8 cellular contexts compared by ENCODE assay signal in genomic region chr12:49061916-49062315, GRCh38. TPM values are rescaled to one million over a fixed set of nuclear protein-coding genes. Genes with fewer than 3 reads are reported as not detected.
DNase-seq lines count a peak whose midpoint lies in the region; ATAC-seq, FAIRE-seq and TF ChIP-seq lines count a peak whose summit lies in the region.
"Not testable (repeated sequence)": the region's sequence is repeated elsewhere in the genome, so short reads cannot be mapped to it uniquely, and the experiment has no call there.

No MANE protein-coding gene starts in this region.

- H3K9me3 ChIP-seq in A549; OCI-LY1 (ENCODE audit: low read length); naive thymus-derived CD4-positive, alpha-beta T cell (ENCODE audit: control insufficient read depth in 2 of 3, low read length in 3 of 3); skeletal muscle tissue (ENCODE audit: control insufficient read depth in 3 of 3, low read length in 3 of 3): not testable (repeated sequence)

- CTCF ChIA-PET in A549 (lab: Yijun Ruan, JAX), result interaction anchor here (2.0 to 7.8 kb wide), 6 partner anchors 10 to 69 kb away, joined by 6 to 166 read pairs (median 54); partner anchors contain the start of genes DHH and TUBA1B
- CTCF ChIA-PET in activated naive CD4-positive, alpha-beta T cell treated with anti-CD3 and anti-CD28 coated beads, Interleukin-2, amount 10 ng/mL, durations not matched to agents 7 days and 5 days (lab: Charles Lee), result interaction anchor here (12.3 kb wide), 1 partner anchor 23 kb away, joined by 162 read pairs; no protein-coding TSS in a partner anchor
- CTCF ChIA-PET in naive thymus-derived CD4-positive, alpha-beta T cell (lab: Charles Lee), result interaction anchor here (5.1 to 6.6 kb wide), 2 partner anchors 25 to 31 kb away, joined by 48 to 55 read pairs; partner anchors contain the start of gene DHH

- not testable (repeated sequence) for H3K36me3 Mint-ChIP-seq in GM23338 (ENCODE audit: low read depth); naive thymus-derived CD4-positive, alpha-beta T cell
- peaks cover 24% of the 10 kb centered on the region for H3K36me3 Mint-ChIP-seq in activated CD4-positive, alpha-beta T cell treated with anti-CD3 and anti-CD28 coated beads, Interleukin-2, amount 10 ng/mL, durations not matched to agents 24 days and 14 days (ENCODE audit: low read depth)
- H3K36me3 Mint-ChIP-seq in activated naive CD4-positive, alpha-beta T cell treated with anti-CD3 and anti-CD28 coated beads, Interleukin-2, amount 10 ng/mL, durations not matched to agents 7 days and 5 days, result peaks cover 17% of the 10 kb centered on the region
- peaks cover 29% of the 10 kb centered on the region for H3K36me3 Mint-ChIP-seq in effector memory CD8-positive, alpha-beta T cell (ENCODE audit: insufficient read depth)

- H3K27me3 ChIP-seq in GM23338 (ENCODE audit: insufficient read depth); OCI-LY1 (ENCODE audit: insufficient read depth, low read length); naive thymus-derived CD4-positive, alpha-beta T cell (ENCODE audit: control insufficient read depth in 2 of 2, insufficient read depth in 2 of 2, low read length in 2 of 2); skeletal muscle tissue (ENCODE audit: control insufficient read depth in 3 of 3, insufficient read depth in 3 of 3, low read length in 3 of 3): not testable (repeated sequence)

- H3K79me2 ChIP-seq in GM23338 (replicated peaks; ENCODE audit: insufficient read depth) (peaks cover 32% of the 10 kb centered on the region), OCI-LY1 (ENCODE audit: insufficient read depth, low read length) (peaks cover 34% of the 10 kb centered on the region)

- not testable (repeated sequence) for H3K36me3 ChIP-seq in GM23338 (ENCODE audit: insufficient read depth); OCI-LY1 (ENCODE audit: insufficient read depth, low read length); naive thymus-derived CD4-positive, alpha-beta T cell (ENCODE audit: control insufficient read depth in 2 of 3, insufficient read depth in 3 of 3, low read length in 3 of 3); skeletal muscle tissue (ENCODE audit: control insufficient read depth in 3 of 3, insufficient read depth in 3 of 3, low read length in 3 of 3)

- POLR2A ChIA-PET in A549 (lab: Yijun Ruan, JAX), result not testable (repeated sequence)
- POLR2A ChIA-PET in naive thymus-derived CD4-positive, alpha-beta T cell (lab: Charles Lee), result interaction anchor here (1.6 kb wide), 1 partner anchor 26 kb away, joined by 4 read pairs; no protein-coding TSS in a partner anchor

- TF ChIP-seq POLR2A in A549 (IDR thresholded peaks at IDR 0.05; ENCODE audit: low read length), result not testable (repeated sequence)

- H3K4me1 Mint-ChIP-seq in GM23338, result peaks cover 33% of the 10 kb centered on the region
- H3K4me1 Mint-ChIP-seq in activated CD4-positive, alpha-beta T cell treated with anti-CD3 and anti-CD28 coated beads, Interleukin-2, amount 10 ng/mL, durations not matched to agents 24 days and 14 days, result peaks cover 31% of the 10 kb centered on the region
- peaks cover 38% of the 10 kb centered on the region for H3K4me1 Mint-ChIP-seq in activated naive CD4-positive, alpha-beta T cell treated with anti-CD3 and anti-CD28 coated beads, Interleukin-2, amount 10 ng/mL, durations not matched to agents 7 days and 5 days
- peaks cover 37 to 43% of the 10 kb centered on the region in 2 donors for H3K4me1 Mint-ChIP-seq in effector memory CD8-positive, alpha-beta T cell (ENCODE audit: low read depth in 2 of 2)
- H3K4me1 Mint-ChIP-seq in naive thymus-derived CD4-positive, alpha-beta T cell, result peaks cover 29 to 41% (median 37%) of the 10 kb centered on the region in 7 donors

- not testable (repeated sequence) for H2AFZ ChIP-seq in GM23338; OCI-LY1 (ENCODE audit: low read length)

- H3K27ac Mint-ChIP-seq in GM23338; activated CD4-positive, alpha-beta T cell treated with anti-CD3 and anti-CD28 coated beads, Interleukin-2, amount 10 ng/mL, durations not matched to agents 24 days and 14 days; activated naive CD4-positive, alpha-beta T cell treated with anti-CD3 and anti-CD28 coated beads, Interleukin-2, amount 10 ng/mL, durations not matched to agents 7 days and 5 days: not testable (repeated sequence)
- H3K27ac Mint-ChIP-seq in effector memory CD8-positive, alpha-beta T cell, result peak overlapping the region in 1 of 2 donors; percentile 98
- peak overlapping the region in 4 of 9 donors; percentile 29 to 96 (median 34) for H3K27ac Mint-ChIP-seq in naive thymus-derived CD4-positive, alpha-beta T cell

- WGBS in A549 (ENCODE audit: missing lambda C conversion rate), result 92% methylated on average over 17 of the region's 17 CpGs

- TF ChIP-seq CTCF in A549 (IDR thresholded peaks at IDR 0.05); GM23338 (conservative IDR thresholded peaks at IDR 0.05; ENCODE audit: low read depth in 2 of 2); OCI-LY1 (IDR thresholded peaks at IDR 0.05; ENCODE audit: low read length): not testable (repeated sequence)

- not testable (repeated sequence) for H3K9ac ChIP-seq in OCI-LY1 (ENCODE audit: low read length)
- H3K9ac ChIP-seq in skeletal muscle tissue (ENCODE audit: low read depth in 1 of 3, low read length in 3 of 3), result peak overlapping the region in 2 of 3 donors; percentile 87 to 99

- DNase-seq in A549 (ENCODE audit: low read depth in 1 of 2, low spot score in 1 of 2); GM23338 (ENCODE audit: low spot score); activated CD4-positive, alpha-beta T cell treated with anti-CD3 and anti-CD28 coated beads, Interleukin-2, amount 10 ng/mL, durations not matched to agents 24 days and 14 days; activated naive CD4-positive, alpha-beta T cell treated with anti-CD3 and anti-CD28 coated beads, Interleukin-2, amount 10 ng/mL, durations not matched to agents 7 days and 5 days; effector memory CD8-positive, alpha-beta T cell; naive thymus-derived CD4-positive, alpha-beta T cell: not testable (repeated sequence)

- peaks cover 26% of the 10 kb centered on the region for H4K20me1 ChIP-seq in GM23338 (replicated peaks; ENCODE audit: insufficient read depth)
- H4K20me1 ChIP-seq in OCI-LY1 (ENCODE audit: insufficient read depth, low read length), result not testable (repeated sequence)

- not testable (repeated sequence) for H3K9me2 ChIP-seq in GM23338 (ENCODE audit: insufficient read depth); OCI-LY1 (ENCODE audit: low read depth, low read length)

- H3K27ac ChIP-seq in A549, result peak overlapping the region in 1 of 2 experiments; percentile 99; a peak in 2 of 6 replicates
- not testable (repeated sequence) for H3K27ac ChIP-seq in GM23338 (ENCODE audit: low read depth); OCI-LY1 (ENCODE audit: low read depth, low read length, poor library complexity, severe bottlenecking); naive thymus-derived CD4-positive, alpha-beta T cell (ENCODE audit: low read depth, low read length); skeletal muscle tissue (ENCODE audit: low read depth, low read length)

- not testable (repeated sequence) for ATAC-seq in A549; GM23338; effector memory CD8-positive, alpha-beta T cell (replicated peaks); naive thymus-derived CD4-positive, alpha-beta T cell

- H3K4me3 Mint-ChIP-seq in GM23338, result peak overlapping the region; percentile 81; the same call in 2 of the 3 replicates
- H3K4me3 Mint-ChIP-seq in activated CD4-positive, alpha-beta T cell treated with anti-CD3 and anti-CD28 coated beads, Interleukin-2, amount 10 ng/mL, durations not matched to agents 24 days and 14 days, result peak overlapping the region; percentile 87
- peak overlapping the region; percentile 93 for H3K4me3 Mint-ChIP-seq in activated naive CD4-positive, alpha-beta T cell treated with anti-CD3 and anti-CD28 coated beads, Interleukin-2, amount 10 ng/mL, durations not matched to agents 7 days and 5 days
- H3K4me3 Mint-ChIP-seq in effector memory CD8-positive, alpha-beta T cell, result peak overlapping the region; percentile 50 to 93
- peak overlapping the region in 9 of 10 donors; percentile 23 to 97 (median 91) for H3K4me3 Mint-ChIP-seq in naive thymus-derived CD4-positive, alpha-beta T cell

- TF ChIP-seq EP300 in A549 (IDR thresholded peaks at IDR 0.05), result not testable (repeated sequence)

- FAIRE-seq in A549 (lab: Jason Lieb, UNC), result not testable (repeated sequence)

- not testable (repeated sequence) for H3K9me3 Mint-ChIP-seq in GM23338; activated CD4-positive, alpha-beta T cell treated with anti-CD3 and anti-CD28 coated beads, Interleukin-2, amount 10 ng/mL, durations not matched to agents 24 days and 14 days; activated naive CD4-positive, alpha-beta T cell treated with anti-CD3 and anti-CD28 coated beads, Interleukin-2, amount 10 ng/mL, durations not matched to agents 7 days and 5 days; effector memory CD8-positive, alpha-beta T cell; naive thymus-derived CD4-positive, alpha-beta T cell

- H3K4me1 ChIP-seq in A549 (peaks cover 22% of the 10 kb centered on the region), GM23338 (ENCODE audit: insufficient read depth) (peaks cover 21% of the 10 kb centered on the region), OCI-LY1 (ENCODE audit: insufficient read depth, low read length, severe bottlenecking) (peaks cover 38% of the 10 kb centered on the region), skeletal muscle tissue (ENCODE audit: control insufficient read depth in 3 of 3, insufficient read depth in 3 of 3, low read length in 3 of 3) (peaks cover 28 to 38% (median 29%) of the 10 kb centered on the region in 3 donors)
- peaks cover 24 to 26% of the 10 kb centered on the region in 2 donors for H3K4me1 ChIP-seq in naive thymus-derived CD4-positive, alpha-beta T cell (ENCODE audit: control insufficient read depth in 2 of 2, insufficient read depth in 2 of 2, low read length in 2 of 2)

- not testable (repeated sequence) for H3K4me3 ChIP-seq in A549; GM23338; naive thymus-derived CD4-positive, alpha-beta T cell (ENCODE audit: low read length); skeletal muscle tissue (ENCODE audit: low read length in 3 of 3)
- H3K4me3 ChIP-seq in OCI-LY1 (ENCODE audit: low read depth, low read length, poor library complexity, severe bottlenecking), result peak overlapping the region; percentile 76

- peak overlapping the region; percentile 96 for H3K4me2 ChIP-seq in A549
- H3K4me2 ChIP-seq in GM23338, result not testable (repeated sequence)
- H3K4me2 ChIP-seq in OCI-LY1 (ENCODE audit: low read length), result peak overlapping the region; percentile 99; the same call in 1 of the 2 replicates

- not testable (repeated sequence) for H3F3A ChIP-seq in GM23338 (replicated peaks; ENCODE audit: low read depth); OCI-LY1 (ENCODE audit: insufficient read depth, low read length)

- intact Hi-C loops in activated CD4-positive, alpha-beta T cell treated with anti-CD3 and anti-CD28 coated beads, Interleukin-2, amount 10 ng/mL, durations not matched to agents 24 days and 14 days (cut with micrococcal nuclease), result loop anchor here (1.0 to 5.0 kb wide), 2 partner anchors 7 to 125 kb away; partner anchors contain the start of genes RHEBL1 and TUBA1A
- intact Hi-C loops in naive thymus-derived CD4-positive, alpha-beta T cell (cut with micrococcal nuclease), result loop anchor here (2.0 to 10.0 kb wide), 5 partner anchors 69 to 680 kb away; partner anchors contain the start of genes TMBIM6 (in 1 of the 2), TUBA1A (in 1 of the 2), TUBA1B (in 1 of the 2) and TUBA1C (in 1 of the 2)

- TF ChIP-seq RAD21 in A549 (conservative IDR thresholded peaks at IDR 0.05 in 1 of 2, IDR thresholded peaks at IDR 0.05 in 1 of 2), result not testable (repeated sequence)

- peaks cover 22% of the 10 kb centered on the region for H3K27me3 Mint-ChIP-seq in GM23338 (ENCODE audit: insufficient read depth, low read depth, poor library complexity)
- H3K27me3 Mint-ChIP-seq in activated CD4-positive, alpha-beta T cell treated with anti-CD3 and anti-CD28 coated beads, Interleukin-2, amount 10 ng/mL, durations not matched to agents 24 days and 14 days; activated naive CD4-positive, alpha-beta T cell treated with anti-CD3 and anti-CD28 coated beads, Interleukin-2, amount 10 ng/mL, durations not matched to agents 7 days and 5 days; effector memory CD8-positive, alpha-beta T cell; naive thymus-derived CD4-positive, alpha-beta T cell: not testable (repeated sequence)

RNA-seq across cellular contexts. Expression of gene KMT2D, which starts 1.3 kb away (rescaled TPM):
- polyA plus RNA-seq in A549 (2011; rRNA removed), result 17.6 and 21.4 TPM in 2 replicates
- polyA plus RNA-seq in A549 (2012; cell fraction: cytosol; rRNA removed), result 31.0 and 32.3 TPM in 2 replicates
- polyA plus RNA-seq in A549 (2012; cell fraction: nucleus; rRNA removed), result 88.5 and 94.2 TPM in 2 replicates
- 20.0 to 24.8 TPM (median 20.8 TPM) in 3 replicates for polyA plus RNA-seq in A549 (2017; fragmentation: RNase III; extraction: RNeasy Plus Mini Kit Qiagen cat#74134 plus additional on column Dnase treatment)
- 45.9 and 46.2 TPM in 2 replicates for polyA minus RNA-seq in A549 (2011; rRNA and poly(A)+ RNA removed)
- total RNA-seq in GM23338 (2014; rRNA removed; shearing (Covaris generic)), result 86.1 and 120 TPM in 2 replicates
- polyA plus RNA-seq in GM23338 (2016; fragmentation: Nextera tagmentation; extraction: Ambion mirVana), result 17.6 and 18.3 TPM in 2 replicates
- 101 TPM in 2 replicates for total RNA-seq in activated CD4-positive, alpha-beta T cell treated with anti-CD3 and anti-CD28 coated beads, Interleukin-2, amount 10 ng/mL, durations not matched to agents 24 days and 14 days
- total RNA-seq in naive thymus-derived CD4-positive, alpha-beta T cell, result 100 to 1,000 TPM; 129 to 167 (median 151) TPM
- 10 to 100 TPM in 1 of 2 donors, 1 to 10 TPM in 1; 6.6 to 26.4 TPM for polyA plus RNA-seq in naive thymus-derived CD4-positive, alpha-beta T cell
- 26.1 TPM for total RNA-seq in skeletal muscle tissue

RNA-seq across cellular contexts. Expression of gene RHEBL1, which starts 7.9 kb away (rescaled TPM):
- polyA plus RNA-seq in A549 (2011; rRNA removed), result 4.0 TPM in 2 replicates
- 3.6 and 4.9 TPM in 2 replicates for polyA plus RNA-seq in A549 (2012; cell fraction: cytosol; rRNA removed)
- polyA plus RNA-seq in A549 (2012; cell fraction: nucleus; rRNA removed), result 3.9 TPM in 2 replicates
- 1.8 to 2.4 TPM (median 2.1 TPM) in 3 replicates for polyA plus RNA-seq in A549 (2017; fragmentation: RNase III; extraction: RNeasy Plus Mini Kit Qiagen cat#74134 plus additional on column Dnase treatment)
- 3.8 and 4.9 TPM in 2 replicates for polyA minus RNA-seq in A549 (2011; rRNA and poly(A)+ RNA removed)
- 6.7 and 11.8 TPM in 2 replicates for total RNA-seq in GM23338 (2014; rRNA removed; shearing (Covaris generic))
- 9.4 and 10.7 TPM in 2 replicates for polyA plus RNA-seq in GM23338 (2016; fragmentation: Nextera tagmentation; extraction: Ambion mirVana)
- total RNA-seq in activated CD4-positive, alpha-beta T cell treated with anti-CD3 and anti-CD28 coated beads, Interleukin-2, amount 10 ng/mL, durations not matched to agents 24 days and 14 days, result 10.9 and 11.8 TPM in 2 replicates
- total RNA-seq in naive thymus-derived CD4-positive, alpha-beta T cell, result 1 to 10 TPM; 1.8 to 9.4 (median 3.3) TPM
- polyA plus RNA-seq in naive thymus-derived CD4-positive, alpha-beta T cell, result 1 to 10 TPM; 1.8 to 3.8 TPM
- 0.52 TPM for total RNA-seq in skeletal muscle tissue

RNA-seq across cellular contexts. Expression of gene DHH, which starts 32.7 kb away (rescaled TPM):
- polyA plus RNA-seq in A549 (2011; rRNA removed) (not detected in 2 replicates), A549 (2017; fragmentation: RNase III; extraction: RNeasy Plus Mini Kit Qiagen cat#74134 plus additional on column Dnase treatment) (not detected in 3 replicates), GM23338 (2016; fragmentation: Nextera tagmentation; extraction: Ambion mirVana) (0.09 TPM in 1 of 2 replicates, not detected in the other)
- 0.03 TPM in 1 of 2 replicates, not detected in the other for polyA plus RNA-seq in A549 (2012; cell fraction: cytosol; rRNA removed)
- 0.06 and 0.12 TPM in 2 replicates for polyA plus RNA-seq in A549 (2012; cell fraction: nucleus; rRNA removed)
- polyA minus RNA-seq in A549 (2011; rRNA and poly(A)+ RNA removed), result not detected in 2 replicates
- total RNA-seq in GM23338 (2014; rRNA removed; shearing (Covaris generic)), result not detected in 2 replicates
- 0.07 and 0.09 TPM in 2 replicates for total RNA-seq in activated CD4-positive, alpha-beta T cell treated with anti-CD3 and anti-CD28 coated beads, Interleukin-2, amount 10 ng/mL, durations not matched to agents 24 days and 14 days
- under 1 TPM; 0.24 to 0.91 (median 0.76) TPM for total RNA-seq in naive thymus-derived CD4-positive, alpha-beta T cell
- not detected for polyA plus RNA-seq in naive thymus-derived CD4-positive, alpha-beta T cell
- 1.6 TPM for total RNA-seq in skeletal muscle tissue

RNA-seq across cellular contexts. Expression of gene PRKAG1, which starts 43.3 kb away (rescaled TPM):
- 100 and 117 TPM in 2 replicates for polyA plus RNA-seq in A549 (2011; rRNA removed)
- 31.5 and 35.2 TPM in 2 replicates for polyA plus RNA-seq in A549 (2012; cell fraction: cytosol; rRNA removed)
- 18.3 and 29.2 TPM in 2 replicates for polyA plus RNA-seq in A549 (2012; cell fraction: nucleus; rRNA removed)
- 40.0 to 42.8 TPM (median 41.9 TPM) in 3 replicates for polyA plus RNA-seq in A549 (2017; fragmentation: RNase III; extraction: RNeasy Plus Mini Kit Qiagen cat#74134 plus additional on column Dnase treatment)
- polyA minus RNA-seq in A549 (2011; rRNA and poly(A)+ RNA removed), result 31.8 and 33.6 TPM in 2 replicates
- total RNA-seq in GM23338 (2014; rRNA removed; shearing (Covaris generic)), result 27.2 and 35.4 TPM in 2 replicates
- polyA plus RNA-seq in GM23338 (2016; fragmentation: Nextera tagmentation; extraction: Ambion mirVana), result 19.1 and 19.9 TPM in 2 replicates
- 75.3 and 89.8 TPM in 2 replicates for total RNA-seq in activated CD4-positive, alpha-beta T cell treated with anti-CD3 and anti-CD28 coated beads, Interleukin-2, amount 10 ng/mL, durations not matched to agents 24 days and 14 days
- 10 to 100 TPM; 34.0 to 74.4 (median 50.6) TPM for total RNA-seq in naive thymus-derived CD4-positive, alpha-beta T cell
- polyA plus RNA-seq in naive thymus-derived CD4-positive, alpha-beta T cell, result 10 to 100 TPM; 39.4 to 49.6 TPM
- 41.8 TPM for total RNA-seq in skeletal muscle tissue

RNA-seq across cellular contexts. Expression of gene LMBR1L, which starts 48.7 kb away (rescaled TPM):
- polyA plus RNA-seq in A549 (2011; rRNA removed) (25.1 and 35.7 TPM in 2 replicates), A549 (2017; fragmentation: RNase III; extraction: RNeasy Plus Mini Kit Qiagen cat#74134 plus additional on column Dnase treatment) (12.9 to 20.0 TPM (median 16.7 TPM) in 3 replicates), GM23338 (2016; fragmentation: Nextera tagmentation; extraction: Ambion mirVana) (19.8 and 24.3 TPM in 2 replicates)
- polyA plus RNA-seq in A549 (2012; cell fraction: cytosol; rRNA removed), result 22.0 and 24.7 TPM in 2 replicates
- 64.9 and 69.6 TPM in 2 replicates for polyA plus RNA-seq in A549 (2012; cell fraction: nucleus; rRNA removed)
- polyA minus RNA-seq in A549 (2011; rRNA and poly(A)+ RNA removed), result 51.5 and 62.8 TPM in 2 replicates
- total RNA-seq in GM23338 (2014; rRNA removed; shearing (Covaris generic)), result 33.9 and 57.0 TPM in 2 replicates
- 39.9 and 43.7 TPM in 2 replicates for total RNA-seq in activated CD4-positive, alpha-beta T cell treated with anti-CD3 and anti-CD28 coated beads, Interleukin-2, amount 10 ng/mL, durations not matched to agents 24 days and 14 days
- 100 to 1,000 TPM in 4 of 5 experiments, 10 to 100 TPM in 1; 67.4 to 328 (median 263) TPM for total RNA-seq in naive thymus-derived CD4-positive, alpha-beta T cell
- polyA plus RNA-seq in naive thymus-derived CD4-positive, alpha-beta T cell, result 10 to 100 TPM; 40.7 to 58.6 TPM
- total RNA-seq in skeletal muscle tissue, result 21.4 TPM
